21 cellular contexts compared by ENCODE assay signal in the genomic region with DNA sequence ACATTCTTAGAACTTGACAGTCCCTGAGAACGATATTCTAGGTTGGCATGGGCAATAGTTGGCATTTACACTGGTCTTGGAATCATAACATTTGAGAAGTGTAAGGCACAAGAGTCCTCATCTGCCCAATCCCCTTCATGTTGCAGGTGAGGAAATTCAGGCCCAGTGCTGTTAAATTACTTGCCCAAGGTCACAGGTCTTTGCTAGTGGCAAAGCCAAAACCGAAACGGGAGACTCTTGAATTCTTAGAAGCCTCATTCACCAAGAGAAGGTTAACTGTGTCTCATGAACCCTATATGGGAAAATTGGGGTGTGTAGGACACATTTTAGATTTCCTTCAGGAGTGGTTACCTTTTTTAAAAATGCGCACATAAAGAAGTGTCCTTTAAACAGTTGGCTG. TPM values are rescaled to one million over a fixed set of nuclear protein-coding genes. Genes with fewer than 3 reads are reported as not detected.
DNase-seq lines count a peak whose midpoint lies in the region; ATAC-seq, FAIRE-seq and TF ChIP-seq lines count a peak whose summit lies in the region.
"Had no signal": no experiment of that assay in that cellular context is flagged by ENCODE, and none has a peak within 500 bp of the region (broad histone marks: within the 10 kb centered on the region; RNA-seq: fewer than 3 reads in every experiment).

No MANE protein-coding gene starts in this region.

- peaks cover 100% of the 10 kb centered on the region for H3K79me2 ChIP-seq in OCI-LY3 (ENCODE audit: low read length)
- H3K79me2 ChIP-seq in K562 (ENCODE audit: control insufficient read depth, insufficient read depth, low read length) = peaks cover 100% of the 10 kb centered on the region

- peaks cover 78% of the 10 kb centered on the region for H3K4me1 Mint-ChIP-seq in activated T-cell treated with anti-CD3 and anti-CD28 coated beads, Interleukin-2, amount 50 U/mL, for 72 hours (ENCODE audit: low read depth)

- H2AFZ ChIP-seq in OCI-LY3 (ENCODE audit: low read depth, low read length) (no peak overlapping the region), K562 (ENCODE audit: low read depth, low read length) (no peak overlapping the region)
- H2AFZ ChIP-seq: hepatocyte had no signal

- H3K4me3 Mint-ChIP-seq in activated T-cell treated with anti-CD3 and anti-CD28 coated beads, Interleukin-2, amount 50 U/mL, for 72 hours = peak overlapping the region; percentile 68 to 82
- H3K4me3 Mint-ChIP-seq: nephron had no signal

- H3K27ac Mint-ChIP-seq in activated T-cell treated with anti-CD3 and anti-CD28 coated beads, Interleukin-2, amount 50 U/mL, for 72 hours = peak overlapping the region; percentile 83
- H3K27ac Mint-ChIP-seq: nephron had no signal

- DNase-seq in activated T-cell treated with anti-CD3 and anti-CD28 coated beads, Interleukin-2, amount 50 U/mL, for 72 hours = no peak
- no peak for DNase-seq in activated T-cell treated with anti-CD3 and anti-CD28 coated beads, Interleukin-2, amount 50 U/mL, for 1 hour
- DNase-seq in K562 (ENCODE audit: extremely low read depth in 1 of 4, low spot score in 3 of 4) = peak in 1 of 4 experiments; percentile 45
- no peak for DNase-seq in thoracic aorta (ENCODE audit: low spot score)
- DNase-seq in RCC 7860 (ENCODE audit: low spot score) = no peak
- DNase-seq: activated CD8-positive, alpha-beta memory T cell treated with anti-CD3 and anti-CD28 coated beads, Interleukin-2, amount 50 U/mL, for 4 hours; caudate nucleus; effector CD8-positive, alpha-beta T cell; HCEC 1CT; kidney; NCI-H2029; NCI-H524 treated with DMSO at 0.1 percent for 48 hours; stimulated activated CD4-positive, alpha-beta T cell treated with anti-CD3 and anti-CD28 coated beads, Interleukin-12 subunit alpha, Interleukin-12 subunit beta, amount 100 ng/mL, for 4 hours had no signal

- TF ChIP-seq RAD21 in K562 (CRISPR knock-in tag; conservative IDR thresholded peaks at IDR 0.05 in 1 of 2, IDR thresholded peaks at IDR 0.05 in 1 of 2) = no peak

- in situ Hi-C loops in K562 (cut with MboI) = no loop called here

- FAIRE-seq in K562 (lab: Jason Lieb, UNC) = no peak
- FAIRE-seq in RCC 7860 (lab: Jason Lieb, UNC) = no peak
- FAIRE-seq: kidney had no signal

- peaks cover 4% of the 10 kb centered on the region for H3K9me1 ChIP-seq in K562 (ENCODE audit: control insufficient read depth, insufficient read depth, low read length)

- TF ChIP-seq POLR2A in K562 (conservative IDR thresholded peaks at IDR 0.05) = no peak; the same call in 1 of the 2 replicates

- CTCF ChIA-PET in K562 (lab: Yijun Ruan, JAX; ENCODE audit: low intra/inter-chr PET ratio) = no interaction called here

- peaks cover 82% of the 10 kb centered on the region for H4K20me1 ChIP-seq in OCI-LY3 (ENCODE audit: insufficient read depth, low read length)
- H4K20me1 ChIP-seq in K562 (replicated peaks; ENCODE audit: control insufficient read depth, insufficient read depth, low read length) = peaks cover 28% of the 10 kb centered on the region

- H3K4me2 ChIP-seq in OCI-LY3 (ENCODE audit: low read length) (peak overlapping the region; percentile 74), K562 (ENCODE audit: insufficient read depth, low read length) (peak overlapping the region; percentile 65)
- H3K4me2 ChIP-seq: hepatocyte had no signal

- H3K4me1 ChIP-seq in OCI-LY3 (ENCODE audit: low read length) (peaks cover 38% of the 10 kb centered on the region), K562 (replicated peaks in 1 of 2; ENCODE audit: control insufficient read depth in 2 of 2, insufficient read depth in 2 of 2, low read length in 2 of 2) (peaks cover 30 to 80% of the 10 kb centered on the region in 2 experiments), thoracic aorta (ENCODE audit: control insufficient read depth in 1 of 2, low read depth in 2 of 2) (peaks cover 25 to 53% of the 10 kb centered on the region in 2 donors)

- H3K36me3 Mint-ChIP-seq in activated T-cell treated with anti-CD3 and anti-CD28 coated beads, Interleukin-2, amount 50 U/mL, for 72 hours (ENCODE audit: insufficient read depth in 2 of 2) = peaks cover 2 to 19% of the 10 kb centered on the region in 2 donors

- H3K4me3 ChIP-seq in OCI-LY3 (ENCODE audit: low read length) = peak overlapping the region; percentile 49; the same call in 1 of the 2 replicates
- H3K4me3 ChIP-seq in K562 = no peak overlapping the region; the same call in 1 of the 2 replicates
- H3K4me3 ChIP-seq in thoracic aorta = no peak overlapping the region
- H3K4me3 ChIP-seq: hepatocyte, vagina had no signal

- peaks cover 30% of the 10 kb centered on the region for H3K36me3 ChIP-seq in OCI-LY3 (replicated peaks; ENCODE audit: low read depth, low read length)
- peaks cover 75% of the 10 kb centered on the region for H3K36me3 ChIP-seq in K562 (ENCODE audit: control insufficient read depth, insufficient read depth, low read length)
- no peaks in the 10 kb centered on the region for H3K36me3 ChIP-seq in thoracic aorta
- H3K36me3 ChIP-seq: vagina had no signal

- TF ChIP-seq EP300 in K562 (IDR thresholded peaks at IDR 0.05; ENCODE audit: low read length) = no peak

- intact Hi-C loops in K562 (cut with micrococcal nuclease) = loop anchor here (1.0 to 2.0 kb wide), 2 partner anchors 9 to 196 kb away; a partner anchor contains a TSS

- TF ChIP-seq CTCF in OCI-LY3 (IDR thresholded peaks at IDR 0.05; ENCODE audit: low read depth, low read length) = no peak
- no peak for TF ChIP-seq CTCF in K562 (IDR thresholded peaks at IDR 0.05 in 2 of 3, conservative IDR thresholded peaks at IDR 0.05 in 1 of 3; ENCODE audit: insufficient read depth in 2 of 3, low read depth in 1 of 3, low read length in 3 of 3)
- no peak for TF ChIP-seq CTCF in thoracic aorta (IDR thresholded peaks at IDR 0.05)

- H3K27me3 ChIP-seq in OCI-LY3 (ENCODE audit: low read depth, low read length) = no peaks in the 10 kb centered on the region
- H3K27me3 ChIP-seq in K562 (ENCODE audit: control insufficient read depth in 2 of 2, insufficient read depth in 2 of 2, low read length in 2 of 2) = no peaks in the 10 kb centered on the region
- H3K27me3 ChIP-seq in thoracic aorta (replicated peaks; ENCODE audit: insufficient read depth) = no peaks in the 10 kb centered on the region
- H3K27me3 ChIP-seq: hepatocyte, vagina had no signal

- no TSS peak for BruUV-seq in K562 (replicated peaks; lab: Mats Ljungman, UMichigan)

- H3K9me3 Mint-ChIP-seq in activated T-cell treated with anti-CD3 and anti-CD28 coated beads, Interleukin-2, amount 50 U/mL, for 72 hours = no peaks in the 10 kb centered on the region
- H3K9me3 Mint-ChIP-seq: nephron had no signal

- POLR2A ChIA-PET in K562 (lab: Yijun Ruan, JAX) = interaction anchor here (1.1 to 1.4 kb wide), 2 partner anchors 9 to 35 kb away, joined by 3 to 7 read pairs; no protein-coding TSS in a partner anchor

- H3K27me3 Mint-ChIP-seq in activated T-cell treated with anti-CD3 and anti-CD28 coated beads, Interleukin-2, amount 50 U/mL, for 72 hours (ENCODE audit: low read depth) = no peaks in the 10 kb centered on the region

- no peak for ATAC-seq in activated T-cell treated with anti-CD3 and anti-CD28 coated beads, Interleukin-2, amount 50 U/mL, for 72 hours (replicated peaks in 1 of 2)
- ATAC-seq in K562 (no peak), thoracic aorta (ENCODE audit: insufficient number of reproducible peaks, low FRiP score, low read depth) (no peak), HG03460 (IDR thresholded peaks at IDR 0.05; ENCODE audit: unreplicated experiment) (no peak), HG02763 (IDR thresholded peaks at IDR 0.05; ENCODE audit: unreplicated experiment) (no peak)
- ATAC-seq: Panc1, SK-N-SH treated with all-trans-retinoic acid at 6 μM for 48 hours had no signal

- H3K9me3 ChIP-seq in OCI-LY3 (ENCODE audit: insufficient read depth, low read length) = no peaks in the 10 kb centered on the region
- no peaks in the 10 kb centered on the region for H3K9me3 ChIP-seq in K562 (replicated peaks; ENCODE audit: control insufficient read depth, insufficient read depth, low read depth, low read length)
- H3K9me3 ChIP-seq in thoracic aorta = no peaks in the 10 kb centered on the region
- H3K9me3 ChIP-seq: vagina had no signal

- H3K9ac ChIP-seq in OCI-LY3 (ENCODE audit: low read length) (0 out of 2 replicates have a peak overlapping the region, but pooled peaks have one; percentile 24), K562 (ENCODE audit: insufficient read depth in 1 of 2, low read depth in 2 of 2, low read length in 2 of 2) (peak overlapping the region; percentile 34 to 50; a peak in 3 of 4 replicates)

- H3K27ac ChIP-seq in OCI-LY3 (ENCODE audit: low read length) (no peak overlapping the region), K562 (ENCODE audit: extremely low read depth, low read depth, low read length) (peak overlapping the region; percentile 69), thoracic aorta (peak overlapping the region; percentile 42 to 48)
- H3K27ac ChIP-seq: hepatocyte, vagina had no signal

- 25% methylated on average over 4 of the region's 4 CpGs for WGBS in K562 (ENCODE audit: insufficient coverage, low coverage, missing lambda C conversion rate)

TF ChIP-seq in K562, 482 proteins besides CTCF, POLR2A, EP300 and RAD21 (continues in another document):
- TF ChIP-seq MAZ (CRISPR knock-in tag; conservative IDR thresholded peaks at IDR 0.05 in 1 of 2, IDR thresholded peaks at IDR 0.05 in 1 of 2) = peak in 1 of 2 experiments; percentile 25; a peak in 1 of 4 replicates

RNA-seq across cellular contexts. Expression of a gene that starts 7.2 kb away (rescaled TPM):
- 10 to 100 TPM; 17.5 to 18.0 TPM for total RNA-seq in activated T-cell treated with anti-CD3 and anti-CD28 coated beads, Interleukin-2, amount 50 U/mL, for 72 hours
- 24.9 and 55.4 TPM in 2 replicates for total RNA-seq in K562 (2011; cell fraction: chromatin; rRNA removed; ENCODE audit: low replicate concordance)
- 17.5 and 22.4 TPM in 2 replicates for total RNA-seq in K562 (2011; cell fraction: nucleolus; rRNA removed)
- 30.3 and 42.3 TPM in 2 replicates for total RNA-seq in K562 (2011; cell fraction: nucleoplasm; rRNA removed)
- total RNA-seq in K562 (2014; rRNA removed) (11.1 and 13.2 TPM in 2 replicates), K562 (2014; rRNA removed; fragmentation: Illumina TruSeq; extraction: Trizol) (29.6 and 33.6 TPM in 2 replicates), K562 (2015; rRNA removed; fragmentation: Illumina TruSeq; extraction: Trizol) (25.9 and 26.5 TPM in 2 replicates), K562 (2021) (41.3 and 44.7 TPM in 2 replicates), thoracic aorta (10 to 100 TPM in 1 of 2 donors, 1 to 10 TPM in 1; 6.5 to 12.4 TPM)
- polyA plus RNA-seq in K562 (2011; rRNA removed) (26.3 and 31.6 TPM in 2 replicates), K562 (2014; fragmentation: Illumina TruSeq; extraction: Trizol) (41.2 and 41.6 TPM in 2 replicates), K562 (2014; fragmentation: Nextera tagmentation; extraction: Ambion mirVana) (10 to 100 TPM; 11.8 to 14.8 TPM), K562 (2014; rRNA removed) (23.8 and 27.2 TPM in 2 replicates)
- 8.7 and 15.4 TPM in 2 replicates for polyA plus RNA-seq in K562 (2011; cell fraction: cytosol; rRNA removed)
- 40.0 and 46.3 TPM in 2 replicates for polyA plus RNA-seq in K562 (2011; cell fraction: nucleus; rRNA removed)
- 24.2 and 27.2 TPM in 2 replicates for polyA plus RNA-seq in K562 (2012)
- polyA minus RNA-seq in K562 (2011; rRNA and poly(A)+ RNA removed) = 26.4 and 27.4 TPM in 2 replicates
- polyA minus RNA-seq in K562 (2011; cell fraction: cytosol; rRNA and poly(A)+ RNA removed) = 15.8 and 21.2 TPM in 2 replicates
- polyA minus RNA-seq in K562 (2011; cell fraction: nucleus; rRNA and poly(A)+ RNA removed) = 12.7 and 14.9 TPM in 2 replicates
